Comparison of ENCODE assay signal across 8 cellular contexts in genomic region chr4:1581164-1581894, GRCh38.
A peak's percentile ranks its signal among the peaks of the same experiment; 100 is the strongest.
DNase-seq lines count a peak whose midpoint lies in the region; ATAC-seq and TF ChIP-seq lines count a peak whose summit lies in the region.
"Not testable (repeated sequence)": the region's sequence is repeated elsewhere in the genome, so short reads cannot be mapped to it uniquely, and the experiment has no call there.

No MANE protein-coding gene starts in this region.

- not testable (repeated sequence) for H3K4me1 ChIP-seq in breast epithelium
- H3K4me1 ChIP-seq in sigmoid colon, result peaks cover 0 to 26% (median 24%) of the 10 kb centered on the region in 4 donors
- H3K4me1 ChIP-seq in upper lobe of left lung, result peaks cover 6 to 21% (median 12%) of the 10 kb centered on the region in 4 donors

- H3K36me3 ChIP-seq in breast epithelium, sigmoid colon, upper lobe of left lung: not testable (repeated sequence)

- WGBS in sigmoid colon, 2 donors, result 23 to 30% methylated on average over 15 of the region's 15 CpGs
- WGBS in upper lobe of left lung, 2 donors, result 39 to 45% methylated on average over 9 to 11 of the region's 15 CpGs

- not testable (repeated sequence) for H3K27me3 ChIP-seq in breast epithelium, upper lobe of left lung
- H3K27me3 ChIP-seq in sigmoid colon, result peaks cover 0 to 27% (median 25%) of the 10 kb centered on the region in 3 donors

- not testable (repeated sequence) for H3K9me3 Mint-ChIP-seq in activated CD4-positive, alpha-beta T cell treated with anti-CD3 and anti-CD28 coated beads, Interleukin-2, amount 10 ng/mL, durations not matched to agents 24 days and 14 days

- DNase-seq in GM12865 (ENCODE audit: low read depth) (peak; percentile 81), NCI-H774 (lab: John Stamatoyannopoulos, UW) (peak; percentile 23), breast epithelium (ENCODE audit: low spot score in 2 of 2) (peak; percentile 76 to 91), hippocampal formation (lab: John Stamatoyannopoulos, UW) (peak; percentile 10 to 56), sigmoid colon (peak; percentile 97), upper lobe of left lung (peak; percentile 98 to 99)
- peak; percentile 95 for DNase-seq in activated CD4-positive, alpha-beta T cell treated with anti-CD3 and anti-CD28 coated beads, Interleukin-2, amount 10 ng/mL, durations not matched to agents 24 days and 14 days

- ATAC-seq in HG02885 (IDR thresholded peaks at IDR 0.05; ENCODE audit: poor library complexity, unreplicated experiment), result peak; percentile 69
- peak; percentile 82 to 84 for ATAC-seq in upper lobe of left lung (ENCODE audit: low FRiP score in 2 of 2)

- peak overlapping the region in 1 of 2 donors; percentile 53 for H3K27ac ChIP-seq in breast epithelium
- peak overlapping the region in 2 of 4 donors; percentile 35 to 59 for H3K27ac ChIP-seq in sigmoid colon
- H3K27ac ChIP-seq in upper lobe of left lung, result peak overlapping the region in 1 of 4 donors; percentile 18

- H3K27ac Mint-ChIP-seq in activated CD4-positive, alpha-beta T cell treated with anti-CD3 and anti-CD28 coated beads, Interleukin-2, amount 10 ng/mL, durations not matched to agents 24 days and 14 days, result not testable (repeated sequence)

- TF ChIP-seq EP300 in sigmoid colon (IDR thresholded peaks at IDR 0.05); upper lobe of left lung (IDR thresholded peaks at IDR 0.05): not testable (repeated sequence)

- H3K4me1 Mint-ChIP-seq in activated CD4-positive, alpha-beta T cell treated with anti-CD3 and anti-CD28 coated beads, Interleukin-2, amount 10 ng/mL, durations not matched to agents 24 days and 14 days, result not testable (repeated sequence)

- TF ChIP-seq POLR2A in breast epithelium (IDR thresholded peaks at IDR 0.05); sigmoid colon (IDR thresholded peaks at IDR 0.05); upper lobe of left lung (IDR thresholded peaks at IDR 0.05): not testable (repeated sequence)

- intact Hi-C loops in activated CD4-positive, alpha-beta T cell treated with anti-CD3 and anti-CD28 coated beads, Interleukin-2, amount 10 ng/mL, durations not matched to agents 24 days and 14 days (cut with micrococcal nuclease), result loop anchor here (10.0 kb wide), 1 partner anchor 213 kb away; the partner anchor contains the start of gene FGFR3
- intact Hi-C loops in breast epithelium (cut with DNase I; ENCODE audit: low total_unique reads), result not testable (repeated sequence)
- intact Hi-C loops in sigmoid colon (cut with DNase I), result loop anchor here (2.0 kb wide), 1 partner anchor 233 kb away; no protein-coding TSS in a partner anchor

- H3K4me3 ChIP-seq in GM12865 (ENCODE audit: low read depth, low read length); breast epithelium; sigmoid colon; upper lobe of left lung: not testable (repeated sequence)

- not testable (repeated sequence) for H3K36me3 Mint-ChIP-seq in activated CD4-positive, alpha-beta T cell treated with anti-CD3 and anti-CD28 coated beads, Interleukin-2, amount 10 ng/mL, durations not matched to agents 24 days and 14 days (ENCODE audit: low read depth)

- TF ChIP-seq CTCF in GM12865 (IDR thresholded peaks at IDR 0.05; ENCODE audit: insufficient read depth, low read depth, low read length, missing control alignments); breast epithelium (IDR thresholded peaks at IDR 0.05); sigmoid colon (IDR thresholded peaks at IDR 0.05); upper lobe of left lung (IDR thresholded peaks at IDR 0.05): not testable (repeated sequence)

- not testable (repeated sequence) for H3K9me3 ChIP-seq in breast epithelium, sigmoid colon, upper lobe of left lung

- H3K4me3 Mint-ChIP-seq in activated CD4-positive, alpha-beta T cell treated with anti-CD3 and anti-CD28 coated beads, Interleukin-2, amount 10 ng/mL, durations not matched to agents 24 days and 14 days, result peak overlapping the region; percentile 40

- H3K27me3 Mint-ChIP-seq in activated CD4-positive, alpha-beta T cell treated with anti-CD3 and anti-CD28 coated beads, Interleukin-2, amount 10 ng/mL, durations not matched to agents 24 days and 14 days, result not testable (repeated sequence)

Comparison
In these comparisons a context has a peak if more than half of its experiments do, and no peak if none do; other contexts are left out.
1. DNase-seq: peak in every context shown above with its lines; median percentile 98 in upper lobe of left lung; 97 in sigmoid colon; 95 in activated CD4-positive, alpha-beta T cell treated with anti-CD3 and anti-CD28 coated beads, Interleukin-2, amount 10 ng/mL, durations not matched to agents 24 days and 14 days; 84 in breast epithelium; 81 in GM12865; 33 in hippocampal formation; 23 in NCI-H774.